8 cellular contexts compared by ENCODE assay signal in the genomic region with DNA sequence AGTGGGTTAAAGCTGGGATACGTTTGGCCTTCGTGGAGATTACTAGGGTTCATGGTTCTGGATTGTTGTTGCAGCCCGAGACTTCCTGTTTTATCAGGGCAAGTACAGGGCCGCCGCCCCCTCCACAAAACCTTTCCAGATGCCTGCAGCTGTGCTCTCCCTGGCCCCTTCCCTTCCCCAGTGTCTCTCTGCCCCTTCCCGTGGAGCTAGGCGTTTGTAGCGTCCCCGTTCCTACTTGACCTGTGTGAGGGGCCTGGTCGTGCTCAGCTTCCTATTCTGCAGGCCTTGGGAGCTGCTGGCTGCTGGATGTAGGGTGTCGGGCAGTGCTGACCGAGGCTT. TPM values are rescaled to one million over a fixed set of nuclear protein-coding genes. Genes with fewer than 3 reads are reported as not detected.
DNase-seq lines count a peak whose midpoint lies in the region; ATAC-seq and TF ChIP-seq lines count a peak whose summit lies in the region.

No MANE protein-coding gene starts in this region.

- TF ChIP-seq CTCF in cardiac muscle cell (IDR thresholded peaks at IDR 0.05; ENCODE audit: low read depth, low read length) = no peak
- TF ChIP-seq CTCF in body of pancreas (IDR thresholded peaks at IDR 0.05) = no peak
- no peak for TF ChIP-seq CTCF in lower lobe of right lung (IDR thresholded peaks at IDR 0.05)

- TF ChIP-seq POLR2A in body of pancreas (IDR thresholded peaks at IDR 0.05) = no peak

- H3K27ac ChIP-seq in cardiac muscle cell (peak overlapping the region; percentile 92), body of pancreas (peak overlapping the region in 3 of 4 donors; percentile 28 to 90 (median 81)), lower lobe of right lung (peak overlapping the region; percentile 87), aorta (ENCODE audit: low read depth in 1 of 2, low read length in 2 of 2) (no peak overlapping the region)

- no peaks in the 10 kb centered on the region for H3K9me3 Mint-ChIP-seq in IgD-negative memory B cell

- peak overlapping the region; percentile 88 to 98 (median 96) for H3K4me3 Mint-ChIP-seq in IgD-negative memory B cell

- intact Hi-C loops in Right ventricle myocardium superior (cut with DNase I) (no loop called here), body of pancreas (cut with DNase I) (no loop called here), lower lobe of right lung (cut with DNase I) (no loop called here), aorta (cut with DNase I) (loop anchor here (5.0 to 10.0 kb wide), 2 partner anchors 141 to 912 kb away; partner anchors contain the start of genes ASMTL (in 2 of the 2), DHRSX (in 1 of the 2) and ZBED1 (in 1 of the 2))

- no peaks in the 10 kb centered on the region for H3K27me3 ChIP-seq in cardiac muscle cell
- H3K27me3 ChIP-seq in body of pancreas = no peaks in the 10 kb centered on the region
- H3K27me3 ChIP-seq in lower lobe of right lung (ENCODE audit: low read depth) = no peaks in the 10 kb centered on the region
- no peaks in the 10 kb centered on the region for H3K27me3 ChIP-seq in aorta (ENCODE audit: control insufficient read depth in 1 of 2, insufficient read depth in 2 of 2, low read length in 1 of 2)

- WGBS in body of pancreas, 2 donors = 0 to 3% methylated on average over 10 to 12 of the region's 12 CpGs
- WGBS in aorta, 2 donors = 7 to 9% methylated on average over 12 of the region's 12 CpGs

- peaks cover 7% of the 10 kb centered on the region for H3K4me1 ChIP-seq in cardiac muscle cell (ENCODE audit: low read depth)
- H3K4me1 ChIP-seq in body of pancreas = peaks cover 19% of the 10 kb centered on the region
- H3K4me1 ChIP-seq in lower lobe of right lung = peaks cover 18% of the 10 kb centered on the region
- no peaks in the 10 kb centered on the region for H3K4me1 ChIP-seq in aorta (ENCODE audit: control insufficient read depth in 1 of 2, insufficient read depth in 2 of 2, low read length in 2 of 2)

- ATAC-seq in Right ventricle myocardium superior (ENCODE audit: poor library complexity) = no peak
- no peak for ATAC-seq in body of pancreas
- ATAC-seq in lower lobe of right lung = peak; percentile 3 to 29
- ATAC-seq in aorta (ENCODE audit: low FRiP score) = no peak
- no peak for ATAC-seq in GM21515 (IDR thresholded peaks at IDR 0.05; ENCODE audit: unreplicated experiment)

- H3K9me3 ChIP-seq in cardiac muscle cell (ENCODE audit: low read depth) (no peaks in the 10 kb centered on the region), body of pancreas (no peaks in the 10 kb centered on the region), lower lobe of right lung (no peaks in the 10 kb centered on the region), aorta (ENCODE audit: control insufficient read depth, low read length) (no peaks in the 10 kb centered on the region)

- H3K27ac Mint-ChIP-seq in IgD-negative memory B cell = peak overlapping the region; percentile 67 to 97 (median 96)

- peaks cover 13 to 20% (median 14%) of the 10 kb centered on the region in 3 donors for H3K4me1 Mint-ChIP-seq in IgD-negative memory B cell

- H3K36me3 ChIP-seq in cardiac muscle cell (peaks cover 23% of the 10 kb centered on the region), body of pancreas (replicated peaks in 1 of 2; ENCODE audit: insufficient read depth in 1 of 2, low read depth in 2 of 2) (peaks cover 3 to 20% of the 10 kb centered on the region in 2 donors), lower lobe of right lung (peaks cover 45% of the 10 kb centered on the region), aorta (ENCODE audit: control insufficient read depth in 1 of 2, insufficient read depth in 2 of 2, low read length in 1 of 2) (peaks cover 0 to 9% of the 10 kb centered on the region in 2 donors)

- H3K27me3 Mint-ChIP-seq in IgD-negative memory B cell = no peaks in the 10 kb centered on the region

- peaks cover 2% of the 10 kb centered on the region for H3K36me3 Mint-ChIP-seq in IgD-negative memory B cell

- H3K4me3 ChIP-seq in cardiac muscle cell = peak overlapping the region; percentile 75
- peak overlapping the region; percentile 96 to 97 for H3K4me3 ChIP-seq in body of pancreas
- peak overlapping the region; percentile 74 for H3K4me3 ChIP-seq in lower lobe of right lung
- H3K4me3 ChIP-seq in aorta (ENCODE audit: low read length in 2 of 2) = peak overlapping the region; percentile 22 to 93

- DNase-seq in cardiac muscle cell (ENCODE audit: low read depth in 1 of 2, low spot score in 1 of 2) = peak in 1 of 2 donors; percentile 36
- no peak for DNase-seq in Right ventricle myocardium superior
- DNase-seq in body of pancreas = peak in 1 of 4 donors; percentile 28
- no peak for DNase-seq in lower lobe of right lung
- peak in 1 of 2 donors; percentile 59 for DNase-seq in aorta
- no peak for DNase-seq in NCI-H510A (lab: John Stamatoyannopoulos, UW)

RNA-seq across cellular contexts. Expression of gene AKAP17A, which starts 1.4 kb away (rescaled TPM):
- total RNA-seq in cardiac muscle cell = 74.3 and 87.4 TPM in 2 replicates
- 60.9 and 99.7 TPM in 2 replicates for polyA plus RNA-seq in cardiac muscle cell
- 12.4 TPM for total RNA-seq in Right ventricle myocardium superior
- polyA plus RNA-seq in IgD-negative memory B cell = 58.8 TPM
- total RNA-seq in body of pancreas = 100 to 1,000 TPM in 1 of 2 donors, 10 to 100 TPM in 1; 55.5 to 162 TPM
- 39.8 TPM for total RNA-seq in lower lobe of right lung
- total RNA-seq in aorta = 10 to 100 TPM; 33.0 to 53.7 TPM
- polyA plus RNA-seq in aorta = 10 to 100 TPM in 1 of 2 donors, 1 to 10 TPM in 1; 8.3 to 50.4 TPM

RNA-seq across cellular contexts. Expression of gene ASMT, which starts 22.0 kb away (rescaled TPM):
- total RNA-seq in cardiac muscle cell = not detected in 2 replicates
- not detected in 2 replicates for polyA plus RNA-seq in cardiac muscle cell
- total RNA-seq in Right ventricle myocardium superior = not detected
- polyA plus RNA-seq in IgD-negative memory B cell = 1.8 TPM
- not detected for total RNA-seq in body of pancreas
- not detected for total RNA-seq in lower lobe of right lung
- 1 to 10 TPM in 1 of 2 donors, under 1 TPM in 1; 0.69 to 1.3 TPM for total RNA-seq in aorta
- 1 to 10 TPM in 1 of 2 donors, not detected in 1; 6.9 TPM for polyA plus RNA-seq in aorta

RNA-seq across cellular contexts. Expression of gene P2RY8, which starts 55.8 kb away (rescaled TPM):
- total RNA-seq in cardiac muscle cell = not detected in 2 replicates
- polyA plus RNA-seq in cardiac muscle cell = 0.09 TPM in 1 of 2 replicates, not detected in the other
- total RNA-seq in Right ventricle myocardium superior = 1.6 TPM
- polyA plus RNA-seq in IgD-negative memory B cell = 206 TPM
- total RNA-seq in body of pancreas = under 1 TPM; 0.66 to 0.78 TPM
- 3.0 TPM for total RNA-seq in lower lobe of right lung
- total RNA-seq in aorta = 1 to 10 TPM; 5.0 to 5.5 TPM
- polyA plus RNA-seq in aorta = 1 to 10 TPM in 1 of 2 donors, under 1 TPM in 1; 0.31 to 1.0 TPM

Comparison
In these comparisons a context has a peak if more than half of its experiments do, and no peak if none do; other contexts are left out.
1. H3K27ac ChIP-seq: peak in cardiac muscle cell (single experiment), body of pancreas (3 of 4) and lower lobe of right lung (single experiment); none in aorta (0 of 2).
2. ATAC-seq: peak in lower lobe of right lung (2 of 2); none in Right ventricle myocardium superior (single experiment), body of pancreas (single experiment), aorta (single experiment) and GM21515 (single experiment).
3. intact Hi-C loops: an anchor here in aorta (5.0 to 10.0 kb wide); none called in Right ventricle myocardium superior, body of pancreas and lower lobe of right lung.
4. Peak in every context shown above with its lines, with median percentiles within 50 percentile points of each other: H3K4me3 ChIP-seq.